Comparison of ENCODE assay signal across 1 cellular context in the genomic region with DNA sequence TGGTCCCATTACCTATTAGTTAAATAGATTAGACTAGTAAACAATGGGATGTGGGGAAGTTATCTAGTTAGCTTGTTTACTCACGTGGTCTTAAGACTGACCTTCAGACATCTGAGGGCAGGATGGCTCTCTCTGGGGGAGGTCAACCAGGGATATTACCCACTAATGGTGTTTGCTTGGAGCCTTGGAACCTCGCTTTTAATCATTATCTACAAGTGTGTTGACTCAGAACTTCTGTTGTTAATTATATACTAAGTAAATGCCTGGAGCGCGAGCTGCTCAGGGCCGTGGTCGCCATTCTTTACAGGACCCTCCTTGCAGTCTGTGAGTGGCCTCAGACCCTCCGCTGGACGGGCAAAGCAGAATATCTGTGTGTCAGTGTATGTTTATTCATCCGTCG.
TF ChIP-seq lines count a peak whose summit lies in the region.

No MANE protein-coding gene starts in this region.

TF ChIP-seq in HepG2, 621 proteins besides CTCF, POLR2A, EP300 and RAD21 (continued from another document and continues in another):
- TF ChIP-seq AGO1 (IDR thresholded peaks at IDR 0.05; ENCODE audit: low read depth, low read length, poor library complexity, severe bottlenecking), result no peak
- no peak for TF ChIP-seq FOXA1 (IDR thresholded peaks at IDR 0.05)
- peak; percentile 86 for TF ChIP-seq FOXA1 (CRISPR knock-in tag; IDR thresholded peaks at IDR 0.05)
- no peak for TF ChIP-seq ZNF251 (CRISPR knock-in tag; IDR thresholded peaks at IDR 0.05)
- TF ChIP-seq KDM3A (CRISPR knock-in tag; IDR thresholded peaks at IDR 0.05; ENCODE audit: low read depth), result no peak
- TF ChIP-seq RNF2 (conservative IDR thresholded peaks at IDR 0.05; ENCODE audit: low read depth), result no peak
- no peak for TF ChIP-seq TRIM24 (CRISPR knock-in tag; IDR thresholded peaks at IDR 0.05)
- TF ChIP-seq GTF2F1 (IDR thresholded peaks at IDR 0.05; ENCODE audit: low read length), result no peak
- TF ChIP-seq NFIB (CRISPR knock-in tag; IDR thresholded peaks at IDR 0.05; ENCODE audit: borderline replicate concordance), result no peak
- no peak for TF ChIP-seq ZNF577 (CRISPR knock-in tag; IDR thresholded peaks at IDR 0.05; ENCODE audit: borderline replicate concordance, low read depth)
- TF ChIP-seq RBAK (CRISPR knock-in tag; IDR thresholded peaks at IDR 0.05), result no peak
- no peak for TF ChIP-seq ZBTB37 (CRISPR knock-in tag; IDR thresholded peaks at IDR 0.05)
- TF ChIP-seq ZNF704 (CRISPR knock-in tag; IDR thresholded peaks at IDR 0.05; ENCODE audit: borderline replicate concordance), result no peak
- no peak for TF ChIP-seq ARNT2 (CRISPR knock-in tag; IDR thresholded peaks at IDR 0.05; ENCODE audit: low read depth)
- TF ChIP-seq ZNF124 (CRISPR knock-in tag; IDR thresholded peaks at IDR 0.05), result no peak
- TF ChIP-seq, protein P1, sequence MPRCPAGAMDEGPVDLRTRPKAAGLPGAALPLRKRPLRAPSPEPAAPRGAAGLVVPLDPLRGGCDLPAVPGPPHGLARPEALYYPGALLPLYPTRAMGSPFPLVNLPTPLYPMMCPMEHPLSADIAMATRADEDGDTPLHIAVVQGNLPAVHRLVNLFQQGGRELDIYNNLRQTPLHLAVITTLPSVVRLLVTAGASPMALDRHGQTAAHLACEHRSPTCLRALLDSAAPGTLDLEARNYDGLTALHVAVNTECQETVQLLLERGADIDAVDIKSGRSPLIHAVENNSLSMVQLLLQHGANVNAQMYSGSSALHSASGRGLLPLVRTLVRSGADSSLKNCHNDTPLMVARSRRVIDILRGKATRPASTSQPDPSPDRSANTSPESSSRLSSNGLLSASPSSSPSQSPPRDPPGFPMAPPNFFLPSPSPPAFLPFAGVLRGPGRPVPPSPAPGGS (CRISPR knock-in tag; IDR thresholded peaks at IDR 0.05), result no peak
- no peak for TF ChIP-seq WIZ (CRISPR knock-in tag; IDR thresholded peaks at IDR 0.05)
- TF ChIP-seq, protein P2, sequence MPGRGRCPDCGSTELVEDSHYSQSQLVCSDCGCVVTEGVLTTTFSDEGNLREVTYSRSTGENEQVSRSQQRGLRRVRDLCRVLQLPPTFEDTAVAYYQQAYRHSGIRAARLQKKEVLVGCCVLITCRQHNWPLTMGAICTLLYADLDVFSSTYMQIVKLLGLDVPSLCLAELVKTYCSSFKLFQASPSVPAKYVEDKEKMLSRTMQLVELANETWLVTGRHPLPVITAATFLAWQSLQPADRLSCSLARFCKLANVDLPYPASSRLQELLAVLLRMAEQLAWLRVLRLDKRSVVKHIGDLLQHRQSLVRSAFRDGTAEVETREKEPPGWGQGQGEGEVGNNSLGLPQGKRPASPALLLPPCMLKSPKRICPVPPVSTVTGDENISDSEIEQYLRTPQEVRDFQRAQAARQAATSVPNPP (CRISPR knock-in tag; IDR thresholded peaks at IDR 0.05), result no peak
- TF ChIP-seq FOXP1 (IDR thresholded peaks at IDR 0.05), result no peak
- peak; percentile 54; the same call in 1 of the 2 replicates for TF ChIP-seq FOXP1 (CRISPR knock-in tag; IDR thresholded peaks at IDR 0.05)
- TF ChIP-seq NR1H2 (CRISPR knock-in tag; IDR thresholded peaks at IDR 0.05; ENCODE audit: borderline replicate concordance, low read depth), result no peak
- no peak for TF ChIP-seq RELA (CRISPR knock-in tag; IDR thresholded peaks at IDR 0.05)
- TF ChIP-seq ZBTB43 (CRISPR knock-in tag; conservative IDR thresholded peaks at IDR 0.05), result no peak
- TF ChIP-seq NR2F2 (IDR thresholded peaks at IDR 0.05; ENCODE audit: borderline replicate concordance, low read depth), result peak; percentile 86
- TF ChIP-seq MXD3 (CRISPR knock-in tag; IDR thresholded peaks at IDR 0.05), result no peak
- TF ChIP-seq MAFF (IDR thresholded peaks at IDR 0.05; ENCODE audit: low read depth, low read length), result no peak
- TF ChIP-seq TFE3 (CRISPR knock-in tag; IDR thresholded peaks at IDR 0.05), result no peak; the same call in 1 of the 2 replicates
- TF ChIP-seq NFYB (CRISPR knock-in tag; IDR thresholded peaks at IDR 0.05), result no peak
- TF ChIP-seq NFATC3 (CRISPR knock-in tag; IDR thresholded peaks at IDR 0.05), result no peak
- TF ChIP-seq RARA (CRISPR knock-in tag; IDR thresholded peaks at IDR 0.05), result peak; percentile 64; the same call in 1 of the 2 replicates
- peak; percentile 51; the same call in 1 of the 2 replicates for TF ChIP-seq MIXL1 (CRISPR knock-in tag; IDR thresholded peaks at IDR 0.05)
- TF ChIP-seq KLF15 (CRISPR knock-in tag; IDR thresholded peaks at IDR 0.05; ENCODE audit: borderline replicate concordance), result no peak
- TF ChIP-seq RXRA (CRISPR knock-in tag; IDR thresholded peaks at IDR 0.05), result peak; percentile 60; the same call in 1 of the 2 replicates
- no peak for TF ChIP-seq ZSCAN29 (CRISPR knock-in tag; conservative IDR thresholded peaks at IDR 0.05)
- no peak for TF ChIP-seq TCF7L2 (IDR thresholded peaks at IDR 0.05; ENCODE audit: low read depth, low read length)
- no peak for TF ChIP-seq SMARCC2 (IDR thresholded peaks at IDR 0.05)
- no peak for TF ChIP-seq ELF4 (CRISPR knock-in tag; IDR thresholded peaks at IDR 0.05; ENCODE audit: borderline replicate concordance)
- TF ChIP-seq ZNF552 (CRISPR knock-in tag; IDR thresholded peaks at IDR 0.05; ENCODE audit: borderline replicate concordance), result no peak
- TF ChIP-seq ZNF136 (CRISPR knock-in tag; IDR thresholded peaks at IDR 0.05; ENCODE audit: low read depth), result no peak
- no peak for TF ChIP-seq TCF12 (IDR thresholded peaks at IDR 0.05)
- TF ChIP-seq TCF12 (CRISPR knock-in tag; IDR thresholded peaks at IDR 0.05), result no peak
- no peak for TF ChIP-seq TEAD3 (CRISPR knock-in tag; optimal IDR thresholded peaks at IDR 0.05; ENCODE audit: borderline replicate concordance)
- peak in 1 of 2 experiments; percentile 59; a peak in 1 of 4 replicates for TF ChIP-seq NR2F1 (CRISPR knock-in tag; IDR thresholded peaks at IDR 0.05)
- 0 out of 2 replicates have a peak, but pooled peaks have one; percentile 47 for TF ChIP-seq ARNTL (CRISPR knock-in tag; IDR thresholded peaks at IDR 0.05)
- no peak for TF ChIP-seq ZNF225 (CRISPR knock-in tag; IDR thresholded peaks at IDR 0.05)
- no peak for TF ChIP-seq CENPT (CRISPR knock-in tag; IDR thresholded peaks at IDR 0.05; ENCODE audit: low read depth)
- TF ChIP-seq HNF4A (CRISPR knock-in tag; IDR thresholded peaks at IDR 0.05), result peak; percentile 66
- TF ChIP-seq, protein P3, sequence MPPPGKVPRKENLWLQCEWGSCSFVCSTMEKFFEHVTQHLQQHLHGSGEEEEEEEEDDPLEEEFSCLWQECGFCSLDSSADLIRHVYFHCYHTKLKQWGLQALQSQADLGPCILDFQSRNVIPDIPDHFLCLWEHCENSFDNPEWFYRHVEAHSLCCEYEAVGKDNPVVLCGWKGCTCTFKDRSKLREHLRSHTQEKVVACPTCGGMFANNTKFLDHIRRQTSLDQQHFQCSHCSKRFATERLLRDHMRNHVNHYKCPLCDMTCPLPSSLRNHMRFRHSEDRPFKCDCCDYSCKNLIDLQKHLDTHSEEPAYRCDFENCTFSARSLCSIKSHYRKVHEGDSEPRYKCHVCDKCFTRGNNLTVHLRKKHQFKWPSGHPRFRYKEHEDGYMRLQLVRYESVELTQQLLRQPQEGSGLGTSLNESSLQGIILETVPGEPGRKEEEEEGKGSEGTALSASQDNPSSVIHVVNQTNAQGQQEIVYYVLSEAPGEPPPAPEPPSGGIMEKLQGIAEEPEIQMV (CRISPR knock-in tag; IDR thresholded peaks at IDR 0.05; ENCODE audit: low read depth), result no peak
- TF ChIP-seq MATR3 (CRISPR knock-in tag; IDR thresholded peaks at IDR 0.05), result no peak
- no peak for TF ChIP-seq ZNF772 (CRISPR knock-in tag; IDR thresholded peaks at IDR 0.05)
- TF ChIP-seq TSC22D2 (CRISPR knock-in tag; IDR thresholded peaks at IDR 0.05; ENCODE audit: borderline replicate concordance), result no peak
- TF ChIP-seq MIER2 (CRISPR knock-in tag; IDR thresholded peaks at IDR 0.05), result no peak
- no peak for TF ChIP-seq PCBP1 (IDR thresholded peaks at IDR 0.05; ENCODE audit: borderline replicate concordance, low read depth, low read length)
- no peak for TF ChIP-seq ZNF713 (CRISPR knock-in tag; IDR thresholded peaks at IDR 0.05)
- TF ChIP-seq, protein P4, sequence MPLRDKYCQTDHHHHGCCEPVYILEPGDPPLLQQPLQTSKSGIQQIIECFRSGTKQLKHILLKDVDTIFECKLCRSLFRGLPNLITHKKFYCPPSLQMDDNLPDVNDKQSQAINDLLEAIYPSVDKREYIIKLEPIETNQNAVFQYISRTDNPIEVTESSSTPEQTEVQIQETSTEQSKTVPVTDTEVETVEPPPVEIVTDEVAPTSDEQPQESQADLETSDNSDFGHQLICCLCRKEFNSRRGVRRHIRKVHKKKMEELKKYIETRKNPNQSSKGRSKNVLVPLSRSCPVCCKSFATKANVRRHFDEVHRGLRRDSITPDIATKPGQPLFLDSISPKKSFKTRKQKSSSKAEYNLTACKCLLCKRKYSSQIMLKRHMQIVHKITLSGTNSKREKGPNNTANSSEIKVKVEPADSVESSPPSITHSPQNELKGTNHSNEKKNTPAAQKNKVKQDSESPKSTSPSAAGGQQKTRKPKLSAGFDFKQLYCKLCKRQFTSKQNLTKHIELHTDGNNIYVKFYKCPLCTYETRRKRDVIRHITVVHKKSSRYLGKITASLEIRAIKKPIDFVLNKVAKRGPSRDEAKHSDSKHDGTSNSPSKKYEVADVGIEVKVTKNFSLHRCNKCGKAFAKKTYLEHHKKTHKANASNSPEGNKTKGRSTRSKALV (CRISPR knock-in tag; IDR thresholded peaks at IDR 0.05), result no peak
- TF ChIP-seq NFIC (IDR thresholded peaks at IDR 0.05; ENCODE audit: low read length), result no peak
- TF ChIP-seq TFAP4 (IDR thresholded peaks at IDR 0.05; ENCODE audit: borderline replicate concordance, low read depth), result no peak
- no peak for TF ChIP-seq JUND (CRISPR knock-in tag; IDR thresholded peaks at IDR 0.05)
- TF ChIP-seq FOXJ3 (CRISPR knock-in tag; IDR thresholded peaks at IDR 0.05; ENCODE audit: borderline replicate concordance), result peak; percentile 77; the same call in 1 of the 2 replicates
- no peak for TF ChIP-seq ZBTB26 (CRISPR knock-in tag; IDR thresholded peaks at IDR 0.05; ENCODE audit: borderline replicate concordance)
- TF ChIP-seq HOXA3 (CRISPR knock-in tag; IDR thresholded peaks at IDR 0.05), result 0 out of 2 replicates have a peak, but pooled peaks have one; percentile 16
- TF ChIP-seq PITX1 (CRISPR knock-in tag; IDR thresholded peaks at IDR 0.05), result peak; percentile 47; the same call in 1 of the 2 replicates
- no peak for TF ChIP-seq FOXK2 (IDR thresholded peaks at IDR 0.05)
- no peak for TF ChIP-seq ZNF510 (CRISPR knock-in tag; IDR thresholded peaks at IDR 0.05; ENCODE audit: low read depth)
